Comparison of ENCODE assay signal across 21 cellular contexts in genomic region chr4:177692907-177693306, GRCh38.
DNase-seq lines count a peak whose midpoint lies in the region; ATAC-seq, FAIRE-seq and TF ChIP-seq lines count a peak whose summit lies in the region.
"Had no signal": no experiment of that assay in that cellular context is flagged by ENCODE, and none has a peak within 500 bp of the region (broad histone marks: within the 10 kb centered on the region; RNA-seq: fewer than 3 reads in every experiment).

No MANE protein-coding gene starts in this region.

- intact Hi-C loops in HepG2 (cut with micrococcal nuclease; ENCODE audit: unreplicated experiment) (no loop called here), right lobe of liver (cut with DNase I) (no loop called here), IMR-90 (cut with micrococcal nuclease) (no loop called here)
- intact Hi-C loops in activated CD4-positive, alpha-beta T cell treated with anti-CD3 and anti-CD28 coated beads for 36 hours (cut with DNase I, micrococcal nuclease): no loop called here

- H3K27me3 Mint-ChIP-seq in activated CD4-positive, alpha-beta T cell treated with anti-CD3 and anti-CD28 coated beads for 36 hours: peaks cover 2% of the 10 kb centered on the region
- H3K27me3 Mint-ChIP-seq: B cell had no signal

- no peak overlapping the region for H3K27ac ChIP-seq in HepG2 (ENCODE audit: extremely low read length, insufficient read depth, low read length)
- no peak overlapping the region for H3K27ac ChIP-seq in right lobe of liver
- no peak overlapping the region for H3K27ac ChIP-seq in IMR-90 (ENCODE audit: insufficient read depth, low read length)
- H3K27ac ChIP-seq: BLaER1 treated with 17β-estradiol and CSF1 and Interleukin-3, amounts not matched to agents 10 nM and 100 nM; C4-2B had no signal

- H3K27ac Mint-ChIP-seq in activated CD4-positive, alpha-beta T cell treated with anti-CD3 and anti-CD28 coated beads for 36 hours: no peak overlapping the region
- H3K27ac Mint-ChIP-seq: B cell; CD4-positive, alpha-beta T cell; CD8-positive, alpha-beta T cell had no signal

- TF ChIP-seq EP300 in HepG2 (IDR thresholded peaks at IDR 0.05; ENCODE audit: low read depth in 2 of 2, low read length in 2 of 2) (no peak), HepG2 (CRISPR knock-in tag; IDR thresholded peaks at IDR 0.05; ENCODE audit: borderline replicate concordance) (no peak)

- TF ChIP-seq CTCF in HepG2 (CRISPR knock-in tag; IDR thresholded peaks at IDR 0.05) (no peak), right lobe of liver (IDR thresholded peaks at IDR 0.05) (no peak), IMR-90 (conservative IDR thresholded peaks at IDR 0.05; ENCODE audit: low read depth, low read length) (no peak)

- no peak overlapping the region for H4K5ac ChIP-seq in IMR-90 (ENCODE audit: low read depth, low read length)

- no peaks in the 10 kb centered on the region for H3K36me3 Mint-ChIP-seq in activated CD4-positive, alpha-beta T cell treated with anti-CD3 and anti-CD28 coated beads for 36 hours (ENCODE audit: low read depth)
- H3K36me3 Mint-ChIP-seq: CD8-positive, alpha-beta T cell had no signal

- no peaks in the 10 kb centered on the region for H3K4me1 ChIP-seq in HepG2 (ENCODE audit: insufficient read depth, low read length)
- no peaks in the 10 kb centered on the region for H3K4me1 ChIP-seq in right lobe of liver
- H3K4me1 ChIP-seq in IMR-90 (ENCODE audit: control insufficient read depth, insufficient read depth, low read length): no peaks in the 10 kb centered on the region
- H3K4me1 ChIP-seq: BLaER1 treated with 17β-estradiol and CSF1 and Interleukin-3, amounts not matched to agents 10 nM and 100 nM; Caco-2 had no signal

- H3K9me3 ChIP-seq in HepG2 (ENCODE audit: low read length) (no peaks in the 10 kb centered on the region), right lobe of liver (no peaks in the 10 kb centered on the region), IMR-90 (ENCODE audit: control insufficient read depth, insufficient read depth, low read length) (no peaks in the 10 kb centered on the region)
- H3K9me3 ChIP-seq: BLaER1 treated with 17β-estradiol and CSF1 and Interleukin-3, amounts not matched to agents 10 nM and 100 nM; Caco-2 had no signal

- H3K9me1 ChIP-seq in IMR-90 (ENCODE audit: insufficient read depth, low read length): no peaks in the 10 kb centered on the region

- no peak overlapping the region for H3K4ac ChIP-seq in IMR-90 (ENCODE audit: low read depth, low read length)

- no peak overlapping the region for H2AK5ac ChIP-seq in IMR-90 (ENCODE audit: low read depth, low read length)

- no peak overlapping the region for H4K91ac ChIP-seq in IMR-90 (ENCODE audit: insufficient read depth, low read depth, low read length)

- H3K14ac ChIP-seq in IMR-90 (replicated peaks; ENCODE audit: low read depth, low read length): no peak overlapping the region

- H2BK120ac ChIP-seq in IMR-90 (ENCODE audit: low read depth, low read length): no peak overlapping the region

- H3K36me3 ChIP-seq in HepG2 (replicated peaks in 1 of 2; ENCODE audit: control insufficient read depth in 1 of 2, insufficient read depth in 2 of 2, low read length in 2 of 2): no peaks in the 10 kb centered on the region
- no peaks in the 10 kb centered on the region for H3K36me3 ChIP-seq in right lobe of liver
- no peaks in the 10 kb centered on the region for H3K36me3 ChIP-seq in IMR-90 (ENCODE audit: control insufficient read depth, insufficient read depth, low read length)
- H3K36me3 ChIP-seq: BLaER1 treated with 17β-estradiol and CSF1 and Interleukin-3, amounts not matched to agents 10 nM and 100 nM had no signal

- H3K23ac ChIP-seq in IMR-90 (ENCODE audit: low read depth, low read length): no peak overlapping the region

- no peak overlapping the region for H3K9ac ChIP-seq in HepG2 (ENCODE audit: insufficient read depth, low read depth, low read length)
- no peak overlapping the region for H3K9ac ChIP-seq in IMR-90 (ENCODE audit: low read depth, low read length)
- H3K9ac ChIP-seq: BLaER1 treated with 17β-estradiol and CSF1 and Interleukin-3, amounts not matched to agents 10 nM and 100 nM had no signal

- H2AFZ ChIP-seq in HepG2 (ENCODE audit: low read length): no peak overlapping the region
- H2AFZ ChIP-seq in IMR-90 (replicated peaks; ENCODE audit: low read length, poor library complexity): no peak overlapping the region

- no peaks in the 10 kb centered on the region for H3K4me1 Mint-ChIP-seq in activated CD4-positive, alpha-beta T cell treated with anti-CD3 and anti-CD28 coated beads for 36 hours
- H3K4me1 Mint-ChIP-seq: B cell had no signal

- H4K20me1 ChIP-seq in HepG2 (ENCODE audit: insufficient read depth, low read length) (no peaks in the 10 kb centered on the region), IMR-90 (ENCODE audit: insufficient read depth, low read length) (no peaks in the 10 kb centered on the region)
- H4K20me1 ChIP-seq: BLaER1 treated with 17β-estradiol and CSF1 and Interleukin-3, amounts not matched to agents 10 nM and 100 nM had no signal

- no peak for ATAC-seq in HepG2
- ATAC-seq in right lobe of liver: no peak
- no peak for ATAC-seq in IMR-90 (ENCODE audit: low read depth)
- no peak for ATAC-seq in activated CD4-positive, alpha-beta T cell treated with anti-CD3 and anti-CD28 coated beads for 36 hours
- ATAC-seq: CD8-positive, alpha-beta T cell had no signal

- H2BK15ac ChIP-seq in IMR-90 (ENCODE audit: low read depth, low read length): no peak overlapping the region

- CTCF ChIA-PET in HepG2 (lab: Yijun Ruan, JAX; ENCODE audit: low intra/inter-chr PET ratio, low total read pairs): no interaction called here
- CTCF ChIA-PET in IMR-90 (lab: Yijun Ruan, JAX): no interaction called here
- CTCF ChIA-PET in activated CD4-positive, alpha-beta T cell treated with anti-CD3 and anti-CD28 coated beads for 36 hours (lab: Charles Lee): no interaction called here

- no peak for DNase-seq in HepG2 (ENCODE audit: low spot score)
- no peak for DNase-seq in right lobe of liver
- no peak for DNase-seq in IMR-90
- no peak for DNase-seq in NCI-H1436 treated with DMSO at 0.1 percent for 48 hours (lab: John Stamatoyannopoulos, UW)
- no peak for DNase-seq in activated CD4-positive, alpha-beta T cell treated with anti-CD3 and anti-CD28 coated beads for 36 hours
- DNase-seq: 8988T; AML-193; Caco-2; Calu3; CD4-positive, alpha-beta T cell; CD8-positive, alpha-beta T cell; DMS79 treated with DMSO at 0.1 percent for 48 hours; GF-D8 had no signal

- no peak overlapping the region for H3K18ac ChIP-seq in IMR-90 (ENCODE audit: low read depth, low read length)

- H4K8ac ChIP-seq in IMR-90 (ENCODE audit: low read depth in 2 of 2, low read length in 2 of 2): no peak overlapping the region

- H3K4me3 ChIP-seq in HepG2 (replicated peaks in 1 of 3; ENCODE audit: insufficient read depth in 1 of 3, low read depth in 2 of 3, low read length in 3 of 3) (no peak overlapping the region), right lobe of liver (no peak overlapping the region), IMR-90 (ENCODE audit: insufficient read depth, low read depth, low read length) (no peak overlapping the region)
- H3K4me3 ChIP-seq: BLaER1 treated with 17β-estradiol and CSF1 and Interleukin-3, amounts not matched to agents 10 nM and 100 nM had no signal

- FAIRE-seq in HepG2 (lab: Jason Lieb, UNC): no peak
- FAIRE-seq: A204.1, D721Med, G401.6, GM12891, GM19239 had no signal

- no peak overlapping the region for H2AK9ac ChIP-seq in IMR-90 (replicated peaks; ENCODE audit: low read depth, low read length, poor library complexity)

- no peaks in the 10 kb centered on the region for H3K79me2 ChIP-seq in HepG2 (ENCODE audit: insufficient read depth, low read length)

- H3K56ac ChIP-seq in IMR-90 (ENCODE audit: extremely low read depth, insufficient read depth, low read length): no peak overlapping the region

- no peak for TF ChIP-seq RAD21 in HepG2 (CRISPR knock-in tag; IDR thresholded peaks at IDR 0.05)
- TF ChIP-seq RAD21 in IMR-90 (IDR thresholded peaks at IDR 0.05; ENCODE audit: low read length): no peak

- H3K27me3 ChIP-seq in HepG2 (ENCODE audit: control insufficient read depth in 1 of 2, insufficient read depth in 2 of 2, low read length in 2 of 2) (no peaks in the 10 kb centered on the region), right lobe of liver (no peaks in the 10 kb centered on the region), IMR-90 (ENCODE audit: control insufficient read depth, insufficient read depth, low read length) (no peaks in the 10 kb centered on the region)
- H3K27me3 ChIP-seq: BLaER1 treated with 17β-estradiol and CSF1 and Interleukin-3, amounts not matched to agents 10 nM and 100 nM had no signal

- dilution Hi-C loops in IMR-90 (cut with HindIII; ENCODE audit: low sequenced_read_pairs, unreplicated experiment): no loop called here

- BruUV-seq in HepG2 (replicated peaks; lab: Mats Ljungman, UMichigan) (no TSS peak), IMR-90 (replicated peaks; lab: Mats Ljungman, UMichigan) (no TSS peak)

- H2BK5ac ChIP-seq in IMR-90 (ENCODE audit: low read depth, low read length, poor library complexity, severe bottlenecking): no peak overlapping the region

- in situ Hi-C loops in HepG2 (cut with HindIII; ENCODE audit: extremely low pct_ligation_motif_present, low pct_unique_long_range_greater_than_20kb): no loop called here
- in situ Hi-C loops in IMR-90 (cut with MboI; ENCODE audit: low sequenced_read_pairs): no loop called here

- no peaks in the 10 kb centered on the region for H3K79me1 ChIP-seq in IMR-90 (ENCODE audit: low read depth in 1 of 2, low read length in 2 of 2)

- WGBS in HepG2 (ENCODE audit: low lambda C conversion rate): 3% methylated on average over 1 of the region's 1 CpG
- 64% methylated on average over 1 of the region's 1 CpG for WGBS in right lobe of liver (ENCODE audit: insufficient coverage, low coverage, low lambda C conversion rate, missing lambda C conversion rate)
- WGBS in IMR-90 (ENCODE audit: extremely low coverage in 2 of 2, insufficient read length in 1 of 2), 2 experiments: no CpG with 5 or more reads among the region's 1 CpG

- no peak overlapping the region for H3K4me2 ChIP-seq in HepG2 (ENCODE audit: low read depth, low read length)
- no peak overlapping the region for H3K4me2 ChIP-seq in IMR-90 (ENCODE audit: low read depth, low read length)
- H3K4me2 ChIP-seq: BLaER1 treated with 17β-estradiol and CSF1 and Interleukin-3, amounts not matched to agents 10 nM and 100 nM had no signal

- POLR2A ChIA-PET in HepG2 (lab: Yijun Ruan, JAX): no interaction called here
- POLR2A ChIA-PET in IMR-90 (lab: Charles Lee; ENCODE audit: unreplicated experiment): no interaction called here
- POLR2A ChIA-PET in activated CD4-positive, alpha-beta T cell treated with anti-CD3 and anti-CD28 coated beads for 36 hours (lab: Charles Lee): no interaction called here

- H3K4me3 Mint-ChIP-seq in activated CD4-positive, alpha-beta T cell treated with anti-CD3 and anti-CD28 coated beads for 36 hours: no peak overlapping the region
- H3K4me3 Mint-ChIP-seq: B cell; CD4-positive, alpha-beta T cell; CD8-positive, alpha-beta T cell had no signal

- H2BK20ac ChIP-seq in IMR-90 (ENCODE audit: low read depth, low read length): no peak overlapping the region

- no peak for TF ChIP-seq POLR2A in HepG2 (IDR thresholded peaks at IDR 0.05; ENCODE audit: insufficient read depth in 1 of 2, low read depth in 2 of 2, low read length in 2 of 2)
- no peak for TF ChIP-seq POLR2A in right lobe of liver (IDR thresholded peaks at IDR 0.05)
- no peak for TF ChIP-seq POLR2A in IMR-90 (IDR thresholded peaks at IDR 0.05; ENCODE audit: low read depth, low read length)

- no peaks in the 10 kb centered on the region for H3K9me3 Mint-ChIP-seq in activated CD4-positive, alpha-beta T cell treated with anti-CD3 and anti-CD28 coated beads for 36 hours (ENCODE audit: low read depth)
- H3K9me3 Mint-ChIP-seq: CD4-positive, alpha-beta T cell; CD8-positive, alpha-beta T cell had no signal
